In the genomic region with DNA sequence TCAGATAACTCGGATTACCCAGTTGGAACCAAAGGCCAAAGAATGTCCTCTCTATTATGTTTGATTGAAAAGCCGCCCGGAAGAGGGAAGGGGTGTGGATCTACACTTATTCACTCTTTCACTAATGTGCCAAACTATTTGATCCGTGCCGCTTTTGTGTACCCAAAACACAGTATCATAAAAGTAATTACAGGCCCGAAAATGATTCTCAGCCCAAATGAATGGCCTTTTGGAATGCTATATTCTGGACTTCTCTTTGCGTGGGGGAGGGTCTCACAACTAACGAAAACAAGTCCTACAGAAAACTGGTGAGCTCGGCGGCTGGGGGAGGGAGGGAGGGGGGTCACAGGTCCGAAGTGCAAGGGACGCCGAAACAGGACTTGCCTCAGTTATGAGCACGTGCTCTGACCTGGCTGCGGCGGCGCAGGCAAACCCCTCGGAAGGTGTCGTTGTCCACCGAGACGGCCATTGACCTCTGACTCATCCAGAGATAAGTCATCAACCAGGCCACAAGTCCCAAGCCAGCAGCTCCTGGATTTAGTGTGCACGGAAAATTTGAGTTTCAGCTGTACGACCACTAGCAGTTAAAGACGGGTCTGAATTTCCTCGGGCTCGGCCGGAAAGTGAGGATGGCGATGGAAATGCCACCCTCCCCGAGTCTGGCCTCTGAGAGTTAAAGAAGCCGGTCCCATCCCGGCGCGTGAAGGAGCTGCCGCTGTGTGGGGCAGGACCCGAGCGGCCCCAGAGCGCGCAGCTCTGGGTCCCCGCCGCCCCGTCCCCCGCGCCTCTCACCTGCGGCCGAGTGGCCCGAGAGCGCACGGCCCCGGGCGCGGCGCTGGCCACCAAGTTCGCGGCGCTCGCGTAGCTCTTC, we compare ENCODE assay signal across 8 cellular contexts. TPM values are rescaled to one million over a fixed set of nuclear protein-coding genes. Genes with fewer than 3 reads are reported as not detected.
DNase-seq lines count a peak whose midpoint lies in the region; ATAC-seq and TF ChIP-seq lines count a peak whose summit lies in the region.

No MANE protein-coding gene starts in this region.

- H3K9me3 Mint-ChIP-seq in activated naive CD4-positive, alpha-beta T cell treated with anti-CD3 and anti-CD28 coated beads, Interleukin-2, amount 50 U/mL, for 24 hours = peaks cover 4% of the 10 kb centered on the region
- no peaks in the 10 kb centered on the region for H3K9me3 Mint-ChIP-seq in T-cell

- no peak for TF ChIP-seq POLR2A in esophagus muscularis mucosa (IDR thresholded peaks at IDR 0.05; ENCODE audit: low read depth)

- DNase-seq in activated naive CD4-positive, alpha-beta T cell treated with Interleukin-2 at 50 U/mL for 16 hours = no peak
- DNase-seq in T-cell = peak in 1 of 34 experiments; percentile 0
- peak; percentile 88 for DNase-seq in esophagus muscularis mucosa (ENCODE audit: extremely low spot score)
- peak; percentile 80 to 90 (median 85) for DNase-seq in mucosa of descending colon
- peak; percentile 45 to 71 for DNase-seq in tibial artery
- DNase-seq in GOT3 (lab: John Stamatoyannopoulos, UW) = no peak

- H3K36me3 Mint-ChIP-seq in activated naive CD4-positive, alpha-beta T cell treated with anti-CD3 and anti-CD28 coated beads, Interleukin-2, amount 50 U/mL, for 24 hours = no peaks in the 10 kb centered on the region
- no peaks in the 10 kb centered on the region for H3K36me3 Mint-ChIP-seq in T-cell

- H3K36me3 ChIP-seq in esophagus muscularis mucosa (no peaks in the 10 kb centered on the region), mucosa of descending colon (ENCODE audit: low read depth) (no peaks in the 10 kb centered on the region), tibial artery (no peaks in the 10 kb centered on the region)

- peak overlapping the region; percentile 44 for H3K4me3 Mint-ChIP-seq in activated naive CD4-positive, alpha-beta T cell treated with anti-CD3 and anti-CD28 coated beads, Interleukin-2, amount 50 U/mL, for 24 hours
- peak overlapping the region; percentile 6 to 43 (median 40) for H3K4me3 Mint-ChIP-seq in T-cell

- H3K4me1 Mint-ChIP-seq in activated naive CD4-positive, alpha-beta T cell treated with anti-CD3 and anti-CD28 coated beads, Interleukin-2, amount 50 U/mL, for 24 hours = peaks cover 22% of the 10 kb centered on the region
- peaks cover 6 to 16% (median 12%) of the 10 kb centered on the region in 3 donors for H3K4me1 Mint-ChIP-seq in T-cell

- H3K27me3 Mint-ChIP-seq in activated naive CD4-positive, alpha-beta T cell treated with anti-CD3 and anti-CD28 coated beads, Interleukin-2, amount 50 U/mL, for 24 hours = peaks cover 51% of the 10 kb centered on the region
- H3K27me3 Mint-ChIP-seq in T-cell = peaks cover 54 to 65% of the 10 kb centered on the region in 2 donors

- CTCF ChIA-PET in T-cell (lab: Charles Lee) = interaction anchor here in 1 of 2 donors (0.6 kb wide), 1 partner anchor 579 kb away, joined by 13 read pairs; no protein-coding TSS in a partner anchor

- H3K27ac ChIP-seq in esophagus muscularis mucosa (replicated peaks in 1 of 4) = peak overlapping the region; percentile 95 to 98 (median 96)
- H3K27ac ChIP-seq in tibial artery = peak overlapping the region; percentile 92 to 97

- intact Hi-C loops in esophagus muscularis mucosa (cut with DNase I) = loop anchor here (5.0 to 10.0 kb wide), 2 partner anchors 160 to 212 kb away; no protein-coding TSS in a partner anchor
- intact Hi-C loops in mucosa of descending colon (cut with DNase I, micrococcal nuclease) = no loop called here
- intact Hi-C loops in tibial artery (cut with DNase I; ENCODE audit: low total_unique reads) = loop anchor here (10.0 kb wide), 1 partner anchor 100 kb away; no protein-coding TSS in a partner anchor

- WGBS in esophagus muscularis mucosa = 5% methylated on average over 33 of the region's 57 CpGs

- TF ChIP-seq EP300 in esophagus muscularis mucosa (IDR thresholded peaks at IDR 0.05) = no peak

- H3K4me1 ChIP-seq in esophagus muscularis mucosa (peaks cover 26 to 60% (median 46%) of the 10 kb centered on the region in 4 donors), mucosa of descending colon (ENCODE audit: low read depth) (peaks cover 48% of the 10 kb centered on the region), tibial artery (peaks cover 0 to 49% (median 27%) of the 10 kb centered on the region in 4 donors)

- H3K9me3 ChIP-seq in esophagus muscularis mucosa (no peaks in the 10 kb centered on the region), mucosa of descending colon (no peaks in the 10 kb centered on the region), tibial artery (no peaks in the 10 kb centered on the region)

- H3K27me3 ChIP-seq in esophagus muscularis mucosa (no peaks in the 10 kb centered on the region), tibial artery (no peaks in the 10 kb centered on the region)

- peak overlapping the region; percentile 85 to 90 (median 87) for H3K4me3 ChIP-seq in esophagus muscularis mucosa
- H3K4me3 ChIP-seq in mucosa of descending colon = peak overlapping the region; percentile 78
- H3K4me3 ChIP-seq in tibial artery = peak overlapping the region; percentile 76 to 98

- ATAC-seq in T-cell (replicated peaks in 1 of 4) (no peak), mucosa of descending colon (peak; percentile 63), GM18519 (IDR thresholded peaks at IDR 0.05; ENCODE audit: low FRiP score, unreplicated experiment) (no peak)

- no peak for TF ChIP-seq CTCF in esophagus muscularis mucosa (IDR thresholded peaks at IDR 0.05)
- no peak for TF ChIP-seq CTCF in mucosa of descending colon (IDR thresholded peaks at IDR 0.05)
- no peak for TF ChIP-seq CTCF in tibial artery (IDR thresholded peaks at IDR 0.05)

- no peak overlapping the region for H3K27ac Mint-ChIP-seq in activated naive CD4-positive, alpha-beta T cell treated with anti-CD3 and anti-CD28 coated beads, Interleukin-2, amount 50 U/mL, for 24 hours
- no peak overlapping the region for H3K27ac Mint-ChIP-seq in T-cell

- POLR2A ChIA-PET in T-cell (lab: Charles Lee) = no interaction called here

RNA-seq across cellular contexts. Expression of a gene that starts 0.7 kb away (rescaled TPM):
- total RNA-seq in T-cell = under 1 TPM in 4 of 5 donors, not detected in 1; 0.38 to 0.66 (median 0.51) TPM
- total RNA-seq in esophagus muscularis mucosa = 100 to 1,000 TPM; 115 to 186 (median 177) TPM
- total RNA-seq in mucosa of descending colon = 100 to 1,000 TPM in 2 of 3 donors, 10 to 100 TPM in 1; 97.5 to 140 (median 102) TPM

RNA-seq across cellular contexts. Expression of a gene that starts 47.7 kb away (rescaled TPM):
- total RNA-seq in T-cell (not detected), esophagus muscularis mucosa (not detected), mucosa of descending colon (not detected)

Comparison
In these comparisons a context has a peak if more than half of its experiments do, and no peak if none do; other contexts are left out.
1. DNase-seq: peak in esophagus muscularis mucosa (single experiment), mucosa of descending colon (3 of 3) and tibial artery (2 of 2); none in activated naive CD4-positive, alpha-beta T cell treated with Interleukin-2 at 50 U/mL for 16 hours (single experiment) and GOT3 (single experiment).
2. RNA of a gene that starts 0.7 kb away (total RNA-seq): 115 to 186 TPM in esophagus muscularis mucosa and 97.5 to 140 TPM in mucosa of descending colon; 0.38 to 0.66 TPM in T-cell; every median in the first group is over 10 times any median in the second.
3. intact Hi-C loops: an anchor here in esophagus muscularis mucosa (5.0 to 10.0 kb wide) and tibial artery (10.0 kb wide); none called in mucosa of descending colon.
4. Peak in every context shown above with its lines, with median percentiles within 50 percentile points of each other: H3K4me3 ChIP-seq.